16 cellular contexts compared by ENCODE assay signal in genomic region chr17:49618112-49618611, GRCh38. TPM values are rescaled to one million over a fixed set of nuclear protein-coding genes. Genes with fewer than 3 reads are reported as not detected.
A peak's percentile ranks its signal among the peaks of the same experiment; 100 is the strongest.
DNase-seq lines count a peak whose midpoint lies in the region; ATAC-seq and TF ChIP-seq lines count a peak whose summit lies in the region.
"Had no signal": no experiment of that assay in that cellular context is flagged by ENCODE, and none has a peak within 500 bp of the region (broad histone marks: within the 10 kb centered on the region; RNA-seq: fewer than 3 reads in every experiment).

No MANE protein-coding gene starts in this region.

- ATAC-seq in T-cell (replicated peaks in 1 of 4) (no peak), HG02678 (IDR thresholded peaks at IDR 0.05; ENCODE audit: unreplicated experiment) (no peak)
- ATAC-seq: left lobe of liver had no signal

- DNase-seq in activated CD4-positive, alpha-beta T cell treated with anti-CD3 and anti-CD28 coated beads, Interleukin-2, amount 10 ng/mL, durations not matched to agents 24 days and 14 days, result no peak
- no peak for DNase-seq in activated CD4-positive, alpha-beta T cell treated with anti-CD3 and anti-CD28 coated beads, Interleukin-2, amount 50 U/mL, for 4 hours
- DNase-seq in T-cell (no peak), fibroblast of mammary gland (ENCODE audit: low read depth) (peak; percentile 69), GOT3 (lab: John Stamatoyannopoulos, UW) (no peak), NCI-H1105 treated with DMSO at 0.1 percent for 48 hours (lab: John Stamatoyannopoulos, UW) (no peak)
- DNase-seq: activated CD8-positive, alpha-beta memory T cell treated with anti-CD3 and anti-CD28 coated beads, Interleukin-2, amount 50 U/mL, for 4 hours; NCI-H1694; NCI-H774; small intestine had no signal

- peaks cover 48% of the 10 kb centered on the region for H3K36me3 Mint-ChIP-seq in activated CD4-positive, alpha-beta T cell treated with anti-CD3 and anti-CD28 coated beads, Interleukin-2, amount 10 ng/mL, durations not matched to agents 24 days and 14 days (ENCODE audit: low read depth)
- H3K36me3 Mint-ChIP-seq in T-cell, result peaks cover 52% of the 10 kb centered on the region
- peaks cover 58% of the 10 kb centered on the region for H3K36me3 Mint-ChIP-seq in stimulated activated naive CD8-positive, alpha-beta T cell treated with anti-CD3 and anti-CD28 coated beads, Interleukin-15, Interleukin-2, amounts not matched to agents 100 ng/mL and 50 ng/mL, for 24 hours (ENCODE audit: low read depth)

- H3K4me1 Mint-ChIP-seq in activated CD4-positive, alpha-beta T cell treated with anti-CD3 and anti-CD28 coated beads, Interleukin-2, amount 10 ng/mL, durations not matched to agents 24 days and 14 days, result peaks cover 19% of the 10 kb centered on the region
- peaks cover 5 to 35% (median 30%) of the 10 kb centered on the region in 3 donors for H3K4me1 Mint-ChIP-seq in T-cell
- H3K4me1 Mint-ChIP-seq in stimulated activated naive CD8-positive, alpha-beta T cell treated with anti-CD3 and anti-CD28 coated beads, Interleukin-15, Interleukin-2, amounts not matched to agents 100 ng/mL and 50 ng/mL, for 24 hours (ENCODE audit: low read depth), result peaks cover 29% of the 10 kb centered on the region
- H3K4me1 Mint-ChIP-seq: IgD-negative memory B cell had no signal

- no peaks in the 10 kb centered on the region for H3K9me3 Mint-ChIP-seq in activated CD4-positive, alpha-beta T cell treated with anti-CD3 and anti-CD28 coated beads, Interleukin-2, amount 10 ng/mL, durations not matched to agents 24 days and 14 days
- H3K9me3 Mint-ChIP-seq in T-cell, result no peaks in the 10 kb centered on the region
- H3K9me3 Mint-ChIP-seq in stimulated activated naive CD8-positive, alpha-beta T cell treated with anti-CD3 and anti-CD28 coated beads, Interleukin-15, Interleukin-2, amounts not matched to agents 100 ng/mL and 50 ng/mL, for 24 hours, result no peaks in the 10 kb centered on the region
- H3K9me3 Mint-ChIP-seq: brain, IgD-negative memory B cell had no signal

- no peak overlapping the region for H3K4me3 ChIP-seq in fibroblast of mammary gland (ENCODE audit: control insufficient read depth, low read depth, low read length)
- H3K4me3 ChIP-seq: tibial nerve had no signal

- TF ChIP-seq CTCF in fibroblast of mammary gland (conservative IDR thresholded peaks at IDR 0.05; ENCODE audit: control insufficient read depth, insufficient read depth, low read depth, low read length), result no peak

- POLR2A ChIA-PET in T-cell (lab: Charles Lee), result interaction anchor here in 1 of 2 donors (0.7 kb wide), 1 partner anchor 73 kb away, joined by 3 read pairs; no protein-coding TSS in a partner anchor

- no peak overlapping the region for H3K4me3 Mint-ChIP-seq in activated CD4-positive, alpha-beta T cell treated with anti-CD3 and anti-CD28 coated beads, Interleukin-2, amount 10 ng/mL, durations not matched to agents 24 days and 14 days
- H3K4me3 Mint-ChIP-seq in T-cell, result no peak overlapping the region
- no peak overlapping the region for H3K4me3 Mint-ChIP-seq in stimulated activated naive CD8-positive, alpha-beta T cell treated with anti-CD3 and anti-CD28 coated beads, Interleukin-15, Interleukin-2, amounts not matched to agents 100 ng/mL and 50 ng/mL, for 24 hours
- H3K4me3 Mint-ChIP-seq: brain, IgD-negative memory B cell had no signal

- no peaks in the 10 kb centered on the region for H3K27me3 Mint-ChIP-seq in activated CD4-positive, alpha-beta T cell treated with anti-CD3 and anti-CD28 coated beads, Interleukin-2, amount 10 ng/mL, durations not matched to agents 24 days and 14 days
- no peaks in the 10 kb centered on the region for H3K27me3 Mint-ChIP-seq in T-cell
- H3K27me3 Mint-ChIP-seq in stimulated activated naive CD8-positive, alpha-beta T cell treated with anti-CD3 and anti-CD28 coated beads, Interleukin-15, Interleukin-2, amounts not matched to agents 100 ng/mL and 50 ng/mL, for 24 hours, result no peaks in the 10 kb centered on the region
- H3K27me3 Mint-ChIP-seq: brain, IgD-negative memory B cell had no signal

- CTCF ChIA-PET in T-cell (lab: Charles Lee), result no interaction called here

- intact Hi-C loops in activated CD4-positive, alpha-beta T cell treated with anti-CD3 and anti-CD28 coated beads, Interleukin-2, amount 10 ng/mL, durations not matched to agents 24 days and 14 days (cut with micrococcal nuclease), result no loop called here

- H3K27ac Mint-ChIP-seq in activated CD4-positive, alpha-beta T cell treated with anti-CD3 and anti-CD28 coated beads, Interleukin-2, amount 10 ng/mL, durations not matched to agents 24 days and 14 days, result peak overlapping the region; percentile 58
- H3K27ac Mint-ChIP-seq in T-cell, result peak overlapping the region; percentile 35 to 39
- H3K27ac Mint-ChIP-seq in stimulated activated naive CD8-positive, alpha-beta T cell treated with anti-CD3 and anti-CD28 coated beads, Interleukin-15, Interleukin-2, amounts not matched to agents 100 ng/mL and 50 ng/mL, for 24 hours, result peak overlapping the region; percentile 64
- H3K27ac Mint-ChIP-seq: IgD-negative memory B cell had no signal

RNA-seq across cellular contexts. Expression of gene NXPH3, which starts 42.5 kb away (rescaled TPM):
- not detected in 2 replicates for total RNA-seq in activated CD4-positive, alpha-beta T cell treated with anti-CD3 and anti-CD28 coated beads, Interleukin-2, amount 10 ng/mL, durations not matched to agents 24 days and 14 days
- total RNA-seq in T-cell, result not detected

RNA-seq across cellular contexts. Expression of gene SPOP, which starts 59.7 kb away (rescaled TPM):
- total RNA-seq in activated CD4-positive, alpha-beta T cell treated with anti-CD3 and anti-CD28 coated beads, Interleukin-2, amount 10 ng/mL, durations not matched to agents 24 days and 14 days, result 56.0 and 61.4 TPM in 2 replicates
- 10 to 100 TPM; 67.1 to 80.4 (median 71.5) TPM for total RNA-seq in T-cell
